In genomic region chr13:35697281-35697680, GRCh38 we compare ENCODE assay signal across 15 cellular contexts.
"Had no signal": no experiment of that assay in that cellular context is flagged by ENCODE, and none has a peak within 500 bp of the region (broad histone marks: within the 10 kb centered on the region; RNA-seq: fewer than 3 reads in every experiment).

No MANE protein-coding gene starts in this region.

- H3K9me3 ChIP-seq: body of pancreas, left lung, suprapubic skin, upper lobe of left lung had no signal

- H3K9me3 Mint-ChIP-seq: memory B cell; T-helper 1 cell treated with Interleukin-12 subunit alpha and Interleukin-12 subunit beta and Interleukin-4 antibody, amounts not matched to agents 30 μg/mL and 1 μg/mL, for 36 hours had no signal

- H3K27me3 ChIP-seq: body of pancreas, left lung, suprapubic skin, upper lobe of left lung had no signal

- H3K36me3 ChIP-seq: left lung, suprapubic skin, upper lobe of left lung had no signal

- DNase-seq: activated CD4-positive, alpha-beta T cell treated with anti-CD3 and anti-CD28 coated beads, Interleukin-2, amount 50 U/mL, for 4 hours; activated effector memory CD4-positive, alpha-beta T cell treated with anti-CD3 and anti-CD28 coated beads, Interleukin-2, amount 50 U/mL, for 16 hours; activated T-cell treated with anti-CD3 and anti-CD28 coated beads, Interleukin-2, amount 50 U/mL, for 1 hour; amniotic stem cell; body of pancreas; effector memory CD8-positive, alpha-beta T cell; left lung; stimulated activated CD4-positive, alpha-beta T cell treated with anti-CD3 and anti-CD28 coated beads, Interleukin-2, amount 100 ng/mL, for 48 hours; stimulated activated naive CD8-positive, alpha-beta T cell treated with anti-CD3 and anti-CD28 coated beads, Interleukin-15, Interleukin-2, amounts not matched to agents 100 U/mL and 50 U/mL, for 24 hours; upper lobe of left lung had no signal

- ATAC-seq: activated naive CD4-positive, alpha-beta T cell treated with anti-CD3 and anti-CD28 coated beads, Interleukin-2, amount 50 U/mL, for 72 hours; body of pancreas; effector memory CD8-positive, alpha-beta T cell; left lung; natural killer cell treated with Interleukin-12 subunit alpha and Interleukin-12 subunit beta and Interleukin-15 and Interleukin-18, amount 100 ng/mL, for 72 hours had no signal

- H3K4me3 ChIP-seq: body of pancreas, left lung, suprapubic skin, upper lobe of left lung had no signal

- H3K27ac Mint-ChIP-seq: activated naive CD4-positive, alpha-beta T cell treated with anti-CD3 and anti-CD28 coated beads, Interleukin-2, amount 50 U/mL, for 72 hours; effector memory CD8-positive, alpha-beta T cell; memory B cell; natural killer cell treated with Interleukin-12 subunit alpha and Interleukin-12 subunit beta and Interleukin-15 and Interleukin-18, amount 100 ng/mL, for 72 hours; T-helper 1 cell treated with Interleukin-12 subunit alpha and Interleukin-12 subunit beta and Interleukin-4 antibody, amounts not matched to agents 30 μg/mL and 1 μg/mL, for 36 hours had no signal

- H3K4me1 ChIP-seq: body of pancreas, left lung, upper lobe of left lung had no signal

- H3K27me3 Mint-ChIP-seq: effector memory CD8-positive, alpha-beta T cell had no signal

- H3K36me3 Mint-ChIP-seq: memory B cell; natural killer cell treated with Interleukin-12 subunit alpha and Interleukin-12 subunit beta and Interleukin-15 and Interleukin-18, amount 100 ng/mL, for 72 hours had no signal

- H3K4me3 Mint-ChIP-seq: effector memory CD8-positive, alpha-beta T cell; memory B cell; natural killer cell treated with Interleukin-12 subunit alpha and Interleukin-12 subunit beta and Interleukin-15 and Interleukin-18, amount 100 ng/mL, for 72 hours; T-helper 1 cell treated with Interleukin-12 subunit alpha and Interleukin-12 subunit beta and Interleukin-4 antibody, amounts not matched to agents 30 μg/mL and 1 μg/mL, for 36 hours had no signal

- H3K27ac ChIP-seq: body of pancreas, left lung, suprapubic skin, upper lobe of left lung had no signal
